Comparison of ENCODE assay signal across 10 cellular contexts in the genomic region with DNA sequence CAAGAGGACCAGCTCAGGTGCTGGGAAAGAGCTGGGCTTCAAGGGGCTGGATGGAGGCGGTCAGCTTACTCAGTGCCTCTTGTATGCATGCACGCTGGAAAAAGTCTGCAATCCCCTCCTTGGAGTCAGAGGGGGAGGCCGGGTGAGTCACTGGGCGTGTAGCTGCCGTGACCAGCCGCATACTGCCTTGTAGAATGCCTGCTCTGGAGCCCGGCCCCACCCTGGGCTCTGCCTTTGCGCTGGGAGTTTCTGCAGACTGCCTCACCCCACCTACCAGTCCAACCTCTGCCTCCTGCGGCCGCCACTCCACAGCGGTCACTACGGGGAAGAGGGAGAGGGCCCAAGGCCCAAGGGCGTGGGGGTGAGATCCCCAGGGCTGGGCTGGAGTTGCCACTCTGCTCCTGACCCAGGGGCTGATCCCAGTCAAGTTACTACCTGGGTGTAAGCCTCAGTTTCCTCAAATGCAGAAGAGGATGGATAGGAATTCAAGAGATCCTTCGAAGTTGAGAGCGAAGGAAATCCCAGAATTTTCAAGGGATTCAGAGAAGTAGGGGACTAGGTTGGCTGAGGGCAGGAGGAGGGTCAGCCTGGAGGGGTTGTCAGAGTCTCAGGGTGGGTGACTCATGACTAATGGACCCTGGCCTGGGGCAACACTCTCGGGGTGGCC. TPM values are rescaled to one million over a fixed set of nuclear protein-coding genes. Genes with fewer than 3 reads are reported as not detected.
A peak's percentile ranks its signal among the peaks of the same experiment; 100 is the strongest.
DNase-seq lines count a peak whose midpoint lies in the region; ATAC-seq, FAIRE-seq and TF ChIP-seq lines count a peak whose summit lies in the region.
"Had no signal": no experiment of that assay in that cellular context is flagged by ENCODE, and none has a peak within 500 bp of the region (broad histone marks: within the 10 kb centered on the region; RNA-seq: fewer than 3 reads in every experiment).

No MANE protein-coding gene starts in this region.

- no peak for ATAC-seq in HG02973 (IDR thresholded peaks at IDR 0.05; ENCODE audit: unreplicated experiment)

- POLR2A ChIA-PET in AG04450 (lab: Yijun Ruan, JAX) = interaction anchor here (0.6 to 1.3 kb wide), 4 partner anchors 27 to 332 kb away, joined by 3 to 12 read pairs (median 4); no protein-coding TSS in a partner anchor

- H3K4me3 ChIP-seq in AG04450 (ENCODE audit: low read depth, low read length) = peak overlapping the region; percentile 34
- H3K4me3 ChIP-seq in NB4 (ENCODE audit: low read depth, low read length) = no peak overlapping the region
- H3K4me3 ChIP-seq in epithelial cell of proximal tubule (ENCODE audit: low read depth, low read length) = no peak overlapping the region
- peak overlapping the region in 1 of 2 donors; percentile 96 for H3K4me3 ChIP-seq in muscle layer of colon (ENCODE audit: low read depth in 1 of 2, low read length in 2 of 2)

- H3K9me3 ChIP-seq in AG04450 (ENCODE audit: control insufficient read depth, insufficient read depth, low read length) = no peaks in the 10 kb centered on the region; the same call in 1 of the 2 replicates
- no peaks in the 10 kb centered on the region for H3K9me3 ChIP-seq in muscle layer of colon (ENCODE audit: low read length)

- peak overlapping the region; percentile 100 for H3K9ac ChIP-seq in muscle layer of colon (ENCODE audit: low read length)

- TF ChIP-seq POLR2A in NB4 (IDR thresholded peaks at IDR 0.05; ENCODE audit: extremely low read depth, insufficient read length) = no peak

- DNase-seq in AG04450 (ENCODE audit: low read depth, low spot score) (peak; percentile 91), NB4 (ENCODE audit: low read depth) (peak; percentile 94), epithelial cell of proximal tubule (ENCODE audit: low read depth) (peak; percentile 59), KBM-7 (no peak), cerebellar cortex (ENCODE audit: low spot score) (no peak), D721Med (ENCODE audit: insufficient read length, low spot score) (no peak)
- DNase-seq: CD4-positive, alpha-beta T cell had no signal

- no peaks in the 10 kb centered on the region for H3K27me3 ChIP-seq in AG04450 (ENCODE audit: control insufficient read depth, insufficient read depth, low read length)
- no peaks in the 10 kb centered on the region for H3K27me3 ChIP-seq in muscle layer of colon (ENCODE audit: control insufficient read depth in 1 of 2, insufficient read depth in 2 of 2, low read length in 2 of 2)

- H3K36me3 ChIP-seq in muscle layer of colon (ENCODE audit: insufficient read depth, low read length) = peaks cover 64% of the 10 kb centered on the region

- CTCF ChIA-PET in AG04450 (lab: Charles Lee) = interaction anchor here (1.3 to 1.9 kb wide), 2 partner anchors 35 to 80 kb away, joined by 3 to 7 read pairs; no protein-coding TSS in a partner anchor

- H3K27ac ChIP-seq in AG04450 (ENCODE audit: low read depth, low read length) (peak overlapping the region; percentile 98), muscle layer of colon (ENCODE audit: low read depth, low read length) (peak overlapping the region; percentile 99)

- in situ Hi-C loops in KBM-7 (cut with MboI; ENCODE audit: low pct_unique_long_range_greater_than_20kb, low sequenced_read_pairs) = no loop called here

- FAIRE-seq in D721Med (lab: Jason Lieb, UNC) = no peak

- peaks cover 69% of the 10 kb centered on the region for H3K4me1 ChIP-seq in muscle layer of colon (ENCODE audit: insufficient read depth, low read length)

- no peak for TF ChIP-seq CTCF in AG04450 (IDR thresholded peaks at IDR 0.05; ENCODE audit: low read depth, low read length)
- no peak for TF ChIP-seq CTCF in NB4 (IDR thresholded peaks at IDR 0.05; ENCODE audit: low read depth, low read length)
- TF ChIP-seq CTCF in epithelial cell of proximal tubule (conservative IDR thresholded peaks at IDR 0.05; ENCODE audit: low read depth, low read length) = no peak
- no peak for TF ChIP-seq CTCF in D721Med (IDR thresholded peaks at IDR 0.05; ENCODE audit: insufficient read depth, missing control alignments)

RNA-seq across cellular contexts. Expression of a gene that starts 4.1 kb away (rescaled TPM):
- polyA plus RNA-seq in AG04450 (2011; rRNA removed) = 28.6 and 34.4 TPM in 2 replicates
- 26.8 and 28.0 TPM in 2 replicates for polyA minus RNA-seq in AG04450 (2011; rRNA and poly(A)+ RNA removed)
- 2.5 and 2.9 TPM in 2 replicates for total RNA-seq in epithelial cell of proximal tubule
- total RNA-seq: CD4-positive, alpha-beta T cell; pulmonary artery endothelial cell had no signal

RNA-seq across cellular contexts. Expression of a gene that starts 28.1 kb away (rescaled TPM):
- polyA plus RNA-seq in AG04450 (2011; rRNA removed) = not detected in 2 replicates
- polyA minus RNA-seq in AG04450 (2011; rRNA and poly(A)+ RNA removed) = not detected in 2 replicates
- total RNA-seq in epithelial cell of proximal tubule = not detected in 2 replicates
- total RNA-seq: CD4-positive, alpha-beta T cell; pulmonary artery endothelial cell had no signal

RNA-seq across cellular contexts. Expression of a gene that starts 39.8 kb away (rescaled TPM):
- 6.4 and 7.4 TPM in 2 replicates for polyA plus RNA-seq in AG04450 (2011; rRNA removed)
- 8.6 and 11.1 TPM in 2 replicates for polyA minus RNA-seq in AG04450 (2011; rRNA and poly(A)+ RNA removed)
- total RNA-seq in epithelial cell of proximal tubule = 6.3 and 8.4 TPM in 2 replicates

Comparison
In these comparisons a context has a peak if more than half of its experiments do, and no peak if none do; other contexts are left out.
1. DNase-seq: peak in AG04450 (single experiment), NB4 (single experiment) and epithelial cell of proximal tubule (single experiment); none in KBM-7 (single experiment), cerebellar cortex (single experiment) and D721Med (single experiment).